Comparison of ENCODE assay signal across 1 cellular context in genomic region chr6:16651871-16652270, GRCh38.
TF ChIP-seq lines count a peak whose summit lies in the region.

No MANE protein-coding gene starts in this region.

TF ChIP-seq in GM12878, 131 proteins besides CTCF, POLR2A, EP300 and RAD21 (continued from another document):
- TF ChIP-seq CUX1 (IDR thresholded peaks at IDR 0.05; ENCODE audit: insufficient replicate concordance, low read depth, low read length): no peak
- peak; percentile 73 for TF ChIP-seq RUNX3 (IDR thresholded peaks at IDR 0.05; ENCODE audit: low read length)
- TF ChIP-seq SIX5 (IDR thresholded peaks at IDR 0.05; ENCODE audit: low read depth, low read length, severe bottlenecking): no peak
- TF ChIP-seq BMI1 (IDR thresholded peaks at IDR 0.05; ENCODE audit: borderline replicate concordance): no peak
- no peak for TF ChIP-seq CHD4 (IDR thresholded peaks at IDR 0.05)
- peak in 1 of 2 experiments; percentile 35; a peak in 1 of 4 replicates for TF ChIP-seq BHLHE40 (IDR thresholded peaks at IDR 0.05; ENCODE audit: borderline replicate concordance in 1 of 2, low read depth in 2 of 2, low read length in 1 of 2)
- no peak for TF ChIP-seq RFX5 (IDR thresholded peaks at IDR 0.05; ENCODE audit: low read depth, low read length)
- TF ChIP-seq CEBPZ (IDR thresholded peaks at IDR 0.05; ENCODE audit: low read depth, low read length): no peak
- TF ChIP-seq MTA2 (IDR thresholded peaks at IDR 0.05; ENCODE audit: low read depth): peak; percentile 47; the same call in 1 of the 2 replicates
- no peak for TF ChIP-seq YBX1 (IDR thresholded peaks at IDR 0.05)
- no peak for TF ChIP-seq ZZZ3 (IDR thresholded peaks at IDR 0.05; ENCODE audit: control insufficient read depth, insufficient read length, low read depth)
- no peak for TF ChIP-seq GABPA (IDR thresholded peaks at IDR 0.05; ENCODE audit: low read depth)
- no peak for TF ChIP-seq SP1 (IDR thresholded peaks at IDR 0.05; ENCODE audit: low read depth, low read length)
- peak; percentile 45; the same call in 1 of the 2 replicates for TF ChIP-seq ATF7 (IDR thresholded peaks at IDR 0.05; ENCODE audit: low read depth)
- 0 out of 2 replicates have a peak, but pooled peaks have one; percentile 29 for TF ChIP-seq NBN (IDR thresholded peaks at IDR 0.05)
- no peak for TF ChIP-seq SUZ12 (IDR thresholded peaks at IDR 0.05; ENCODE audit: unreplicated experiment)
- TF ChIP-seq NR2C2 (IDR thresholded peaks at IDR 0.05; ENCODE audit: borderline replicate concordance, control insufficient read depth, insufficient read length, low read depth): no peak
- no peak for TF ChIP-seq PAX8 (IDR thresholded peaks at IDR 0.05)
- 0 out of 2 replicates have a peak, but pooled peaks have one; percentile 56 for TF ChIP-seq MLLT1 (IDR thresholded peaks at IDR 0.05)
- TF ChIP-seq TCF12 (IDR thresholded peaks at IDR 0.05; ENCODE audit: low read depth, low read length): no peak
- TF ChIP-seq CBFB (IDR thresholded peaks at IDR 0.05; ENCODE audit: low read depth): no peak
- no peak for TF ChIP-seq ATF3 (IDR thresholded peaks at IDR 0.05; ENCODE audit: borderline replicate concordance, extremely low read depth, low read depth, low read length)
- 0 out of 2 replicates have a peak, but pooled peaks have one; percentile 11 for TF ChIP-seq RELB (IDR thresholded peaks at IDR 0.05; ENCODE audit: low read depth)
